17 cellular contexts compared by ENCODE assay signal in genomic region chr7:21461282-21461681, GRCh38. TPM values are rescaled to one million over a fixed set of nuclear protein-coding genes. Genes with fewer than 3 reads are reported as not detected.
A peak's percentile ranks its signal among the peaks of the same experiment; 100 is the strongest.
DNase-seq lines count a peak whose midpoint lies in the region; ATAC-seq and TF ChIP-seq lines count a peak whose summit lies in the region.
"Had no signal": no experiment of that assay in that cellular context is flagged by ENCODE, and none has a peak within 500 bp of the region (broad histone marks: within the 10 kb centered on the region; RNA-seq: fewer than 3 reads in every experiment).

No MANE protein-coding gene starts in this region.

- no peak for TF ChIP-seq CTCF in heart right ventricle (IDR thresholded peaks at IDR 0.05)
- no peak for TF ChIP-seq CTCF in GM06990 (IDR thresholded peaks at IDR 0.05; ENCODE audit: insufficient read depth, low read length, poor library complexity, severe bottlenecking)

- H3K27me3 ChIP-seq in right cardiac atrium (ENCODE audit: control insufficient read depth, insufficient read depth): no peaks in the 10 kb centered on the region
- no peaks in the 10 kb centered on the region for H3K27me3 ChIP-seq in heart right ventricle
- no peaks in the 10 kb centered on the region for H3K27me3 ChIP-seq in GM06990 (replicated peaks; ENCODE audit: control insufficient read depth, insufficient read depth, low read length)
- H3K27me3 ChIP-seq: BLaER1 treated with 17β-estradiol and CSF1 and Interleukin-3, amounts not matched to agents 10 nM and 100 nM had no signal

- H3K4me1 ChIP-seq in right cardiac atrium (ENCODE audit: control insufficient read depth, insufficient read depth, low read length) (peaks cover 3% of the 10 kb centered on the region), heart right ventricle (peaks cover 0 to 12% (median 5%) of the 10 kb centered on the region in 9 donors)
- H3K4me1 ChIP-seq: A549, Caco-2 had no signal

- H3K27ac ChIP-seq in right cardiac atrium (ENCODE audit: low read length): no peak overlapping the region
- no peak overlapping the region for H3K27ac ChIP-seq in heart right ventricle
- H3K27ac ChIP-seq: 22Rv1; A549; BLaER1 treated with 17β-estradiol and CSF1 and Interleukin-3, amounts not matched to agents 10 nM and 100 nM; C4-2B had no signal

- H3K9me3 ChIP-seq in right cardiac atrium (ENCODE audit: control insufficient read depth, low read length) (no peaks in the 10 kb centered on the region), heart right ventricle (peaks cover 0 to 6% (median 0%) of the 10 kb centered on the region in 11 donors)
- H3K9me3 ChIP-seq: A549, Caco-2 had no signal

- ATAC-seq in right cardiac atrium: peak in 1 of 2 donors; percentile 29
- ATAC-seq in heart right ventricle: no peak
- ATAC-seq in stimulated activated effector memory CD8-positive, alpha-beta T cell treated with anti-CD3 and anti-CD28 coated beads, Interleukin-12 subunit alpha, Interleukin-12 subunit beta, amount 100 ng/mL, for 72 hours: no peak
- ATAC-seq: A549; CD8-positive, alpha-beta T cell had no signal

- H3K27ac Mint-ChIP-seq in stimulated activated effector memory CD8-positive, alpha-beta T cell treated with anti-CD3 and anti-CD28 coated beads, Interleukin-12 subunit alpha, Interleukin-12 subunit beta, amount 100 ng/mL, for 72 hours: peak overlapping the region; percentile 21
- H3K27ac Mint-ChIP-seq: B cell; CD4-positive, alpha-beta T cell had no signal

- WGBS in right cardiac atrium: 99% methylated on average over 26 of the region's 26 CpGs
- WGBS in heart right ventricle, 2 donors: 99 to 100% methylated on average over 25 to 26 of the region's 26 CpGs

- H3K36me3 Mint-ChIP-seq in stimulated activated effector memory CD8-positive, alpha-beta T cell treated with anti-CD3 and anti-CD28 coated beads, Interleukin-12 subunit alpha, Interleukin-12 subunit beta, amount 100 ng/mL, for 72 hours: peaks cover 35% of the 10 kb centered on the region

- DNase-seq in right cardiac atrium: peak in 2 of 3 donors; percentile 31 to 50
- DNase-seq in heart right ventricle: no peak
- peak; percentile 9 for DNase-seq in GM06990 (ENCODE audit: extremely low read depth, insufficient read length)
- no peak for DNase-seq in stimulated activated effector memory CD8-positive, alpha-beta T cell treated with anti-CD3 and anti-CD28 coated beads, Interleukin-12 subunit alpha, Interleukin-12 subunit beta, amount 100 ng/mL, for 72 hours (ENCODE audit: low spot score in 2 of 2)
- no peak for DNase-seq in activated gamma-delta T cell treated with Interleukin-2 at 50 U/mL for 16 hours
- DNase-seq: AML-193; Caco-2; Calu3; CD4-positive, alpha-beta T cell; CD8-positive, alpha-beta T cell; DMS79 treated with DMSO at 0.1 percent for 48 hours; GDM1 had no signal

- intact Hi-C loops in right cardiac atrium (cut with DNase I): no loop called here
- intact Hi-C loops in heart right ventricle (cut with DNase I): no loop called here

- peaks cover 3% of the 10 kb centered on the region for H3K9me3 Mint-ChIP-seq in stimulated activated effector memory CD8-positive, alpha-beta T cell treated with anti-CD3 and anti-CD28 coated beads, Interleukin-12 subunit alpha, Interleukin-12 subunit beta, amount 100 ng/mL, for 72 hours

- peaks cover 38% of the 10 kb centered on the region for H3K4me1 Mint-ChIP-seq in stimulated activated effector memory CD8-positive, alpha-beta T cell treated with anti-CD3 and anti-CD28 coated beads, Interleukin-12 subunit alpha, Interleukin-12 subunit beta, amount 100 ng/mL, for 72 hours

- H3K36me3 ChIP-seq in heart right ventricle (peaks cover 0 to 17% (median 0%) of the 10 kb centered on the region in 9 donors), GM06990 (ENCODE audit: control insufficient read depth, insufficient read depth, low read length) (no peaks in the 10 kb centered on the region; the same call in 1 of the 2 replicates)

- H3K4me3 ChIP-seq in right cardiac atrium (ENCODE audit: low read length) (no peak overlapping the region), heart right ventricle (no peak overlapping the region), GM06990 (replicated peaks; ENCODE audit: low read depth, low read length) (no peak overlapping the region)
- H3K4me3 ChIP-seq: A549; BLaER1 treated with 17β-estradiol and CSF1 and Interleukin-3, amounts not matched to agents 10 nM and 100 nM had no signal

- H3K4me3 Mint-ChIP-seq in stimulated activated effector memory CD8-positive, alpha-beta T cell treated with anti-CD3 and anti-CD28 coated beads, Interleukin-12 subunit alpha, Interleukin-12 subunit beta, amount 100 ng/mL, for 72 hours: no peak overlapping the region
- H3K4me3 Mint-ChIP-seq: B cell; CD4-positive, alpha-beta T cell had no signal

RNA-seq across cellular contexts. Expression of gene SP4, which starts 33.4 kb away (rescaled TPM):
- 10 to 100 TPM in 2 of 4 donors, 1 to 10 TPM in 2; 8.5 to 10.9 (median 10.2) TPM for total RNA-seq in right cardiac atrium
- 3.1 TPM for polyA plus RNA-seq in right cardiac atrium
- total RNA-seq in heart right ventricle: 1 to 10 TPM; 4.3 to 9.9 (median 6.9) TPM
- polyA plus RNA-seq in heart right ventricle: 1 to 10 TPM; 1.6 to 4.8 TPM

Comparison
In these comparisons a context has a peak if more than half of its experiments do, and no peak if none do; other contexts are left out.
1. DNase-seq: peak in right cardiac atrium (2 of 3) and GM06990 (single experiment); none in heart right ventricle (0 of 2), stimulated activated effector memory CD8-positive, alpha-beta T cell treated with anti-CD3 and anti-CD28 coated beads, Interleukin-12 subunit alpha, Interleukin-12 subunit beta, amount 100 ng/mL, for 72 hours (0 of 2) and activated gamma-delta T cell treated with Interleukin-2 at 50 U/mL for 16 hours (single experiment).